8 cellular contexts compared by ENCODE assay signal in the genomic region with DNA sequence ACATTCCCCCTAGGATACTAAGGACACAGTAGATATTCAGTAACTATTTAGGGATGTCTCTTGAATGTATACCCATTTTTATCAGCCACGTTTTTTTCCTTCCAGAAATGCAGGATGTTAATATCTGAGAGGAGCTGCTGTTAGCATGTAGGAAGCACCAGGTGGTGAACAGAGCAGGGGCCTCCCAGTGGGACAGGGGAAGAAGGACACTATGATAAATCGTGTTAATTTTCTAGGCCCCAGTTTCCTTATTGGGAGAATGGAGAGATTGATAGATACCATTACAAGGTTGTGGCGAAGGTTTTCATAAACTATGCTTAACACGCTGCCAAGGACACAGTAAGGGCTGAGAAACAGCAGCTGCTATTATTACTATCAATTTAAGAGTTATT. TPM values are rescaled to one million over a fixed set of nuclear protein-coding genes. Genes with fewer than 3 reads are reported as not detected.
DNase-seq lines count a peak whose midpoint lies in the region; ATAC-seq and TF ChIP-seq lines count a peak whose summit lies in the region.

No MANE protein-coding gene starts in this region.

- intact Hi-C loops in activated CD4-positive, alpha-beta T cell treated with anti-CD3 and anti-CD28 coated beads for 36 hours (cut with DNase I, micrococcal nuclease): loop anchor here (1.0 to 5.0 kb wide), 10 partner anchors 13 to 713 kb away; partner anchors contain the start of genes CCDC102A (in 1 of the 2), CFAP20 (in 1 of the 2), CSNK2A2 (in 1 of the 2) and GOT2 (in 1 of the 2)

- no peak for DNase-seq in activated CD4-positive, alpha-beta T cell treated with anti-CD3 and anti-CD28 coated beads for 36 hours
- no peak for DNase-seq in activated CD4-positive, alpha-beta T cell treated with anti-CD3 and anti-CD28 coated beads, Interleukin-2, amount 50 U/mL, for 4 hours
- DNase-seq in adipocyte (ENCODE audit: low read depth): no peak
- DNase-seq in kidney epithelial cell (ENCODE audit: low read depth): no peak
- DNase-seq in OCI-M1 (lab: John Stamatoyannopoulos, UW): no peak
- no peak for DNase-seq in midbrain (lab: John Stamatoyannopoulos, UW)

- 21% methylated on average over 4 of the region's 4 CpGs for WGBS in thymus

- peak overlapping the region; percentile 83 for H3K9ac ChIP-seq in adipocyte (ENCODE audit: low read length)

- H3K9me3 Mint-ChIP-seq in activated CD4-positive, alpha-beta T cell treated with anti-CD3 and anti-CD28 coated beads for 36 hours (ENCODE audit: low read depth): no peaks in the 10 kb centered on the region

- H3K36me3 Mint-ChIP-seq in activated CD4-positive, alpha-beta T cell treated with anti-CD3 and anti-CD28 coated beads for 36 hours (ENCODE audit: low read depth): no peaks in the 10 kb centered on the region

- H3K4me3 Mint-ChIP-seq in activated CD4-positive, alpha-beta T cell treated with anti-CD3 and anti-CD28 coated beads for 36 hours: peak overlapping the region; percentile 81

- peaks cover 4% of the 10 kb centered on the region for H3K27me3 Mint-ChIP-seq in activated CD4-positive, alpha-beta T cell treated with anti-CD3 and anti-CD28 coated beads for 36 hours

- no peak overlapping the region for H3K27ac ChIP-seq in thymus (ENCODE audit: low read depth)

- H3K4me3 ChIP-seq in adipocyte (ENCODE audit: low read length) (peak overlapping the region; percentile 91), kidney epithelial cell (ENCODE audit: low read depth, low read length) (peak overlapping the region; percentile 52), thymus (ENCODE audit: low read length) (peak overlapping the region; percentile 54)

- no peaks in the 10 kb centered on the region for H3K36me3 ChIP-seq in adipocyte (ENCODE audit: control insufficient read depth, insufficient read depth, low read length, severe bottlenecking)
- no peaks in the 10 kb centered on the region for H3K36me3 ChIP-seq in kidney epithelial cell (ENCODE audit: control insufficient read depth, insufficient read depth, low read length)
- H3K36me3 ChIP-seq in thymus (ENCODE audit: control insufficient read depth, insufficient read depth): no peaks in the 10 kb centered on the region

- H3K27me3 ChIP-seq in adipocyte (replicated peaks; ENCODE audit: control insufficient read depth, insufficient read depth, low read length) (peaks cover 10% of the 10 kb centered on the region), kidney epithelial cell (ENCODE audit: control insufficient read depth, insufficient read depth, low read length) (peaks cover 1% of the 10 kb centered on the region), thymus (ENCODE audit: control insufficient read depth, insufficient read depth) (peaks cover 2% of the 10 kb centered on the region)

- H3K4me1 ChIP-seq in adipocyte (ENCODE audit: control insufficient read depth, insufficient read depth, low read length) (peaks cover 5% of the 10 kb centered on the region), thymus (ENCODE audit: control insufficient read depth, insufficient read depth, low read length) (peaks cover 3% of the 10 kb centered on the region)

- POLR2A ChIA-PET in activated CD4-positive, alpha-beta T cell treated with anti-CD3 and anti-CD28 coated beads for 36 hours (lab: Charles Lee): interaction anchor here (0.8 to 1.2 kb wide), 3 partner anchors 120 to 203 kb away, joined by 3 to 7 read pairs (median 3); partner anchors contain the start of gene CFAP20

- no peaks in the 10 kb centered on the region for H3K9me3 ChIP-seq in adipocyte (ENCODE audit: control insufficient read depth, low read length)
- H3K9me3 ChIP-seq in thymus (ENCODE audit: control insufficient read depth): no peaks in the 10 kb centered on the region

- no peak for TF ChIP-seq CTCF in kidney epithelial cell (IDR thresholded peaks at IDR 0.05; ENCODE audit: insufficient read depth, low read length, poor library complexity, severe bottlenecking)

- peak; percentile 3 for ATAC-seq in activated CD4-positive, alpha-beta T cell treated with anti-CD3 and anti-CD28 coated beads for 36 hours
- ATAC-seq in GM18873 (IDR thresholded peaks at IDR 0.05; ENCODE audit: low FRiP score, unreplicated experiment): no peak

- H3K27ac Mint-ChIP-seq in activated CD4-positive, alpha-beta T cell treated with anti-CD3 and anti-CD28 coated beads for 36 hours: peak overlapping the region; percentile 19

- peaks cover 8% of the 10 kb centered on the region for H3K4me1 Mint-ChIP-seq in activated CD4-positive, alpha-beta T cell treated with anti-CD3 and anti-CD28 coated beads for 36 hours

- CTCF ChIA-PET in activated CD4-positive, alpha-beta T cell treated with anti-CD3 and anti-CD28 coated beads for 36 hours (lab: Charles Lee): interaction anchor here (0.6 to 1.5 kb wide), 16 partner anchors 10 to 506 kb away, joined by 3 to 6 read pairs (median 3); partner anchors contain the start of genes CFAP20 and GINS3

RNA-seq across cellular contexts. Expression of gene PRSS54, which starts 45.4 kb away (rescaled TPM):
- total RNA-seq in activated CD4-positive, alpha-beta T cell treated with anti-CD3 and anti-CD28 coated beads for 36 hours: not detected
- not detected in 2 replicates for total RNA-seq in kidney epithelial cell
- polyA plus RNA-seq in thymus: not detected

RNA-seq across cellular contexts. Expression of gene CSNK2A2, which starts 51.5 kb away (rescaled TPM):
- 10 to 100 TPM; 85.9 to 92.2 TPM for total RNA-seq in activated CD4-positive, alpha-beta T cell treated with anti-CD3 and anti-CD28 coated beads for 36 hours
- total RNA-seq in kidney epithelial cell: 52.9 and 54.8 TPM in 2 replicates
- 30.5 TPM for polyA plus RNA-seq in thymus
